ENCODE assay signal across 19 cellular contexts in the genomic region with DNA sequence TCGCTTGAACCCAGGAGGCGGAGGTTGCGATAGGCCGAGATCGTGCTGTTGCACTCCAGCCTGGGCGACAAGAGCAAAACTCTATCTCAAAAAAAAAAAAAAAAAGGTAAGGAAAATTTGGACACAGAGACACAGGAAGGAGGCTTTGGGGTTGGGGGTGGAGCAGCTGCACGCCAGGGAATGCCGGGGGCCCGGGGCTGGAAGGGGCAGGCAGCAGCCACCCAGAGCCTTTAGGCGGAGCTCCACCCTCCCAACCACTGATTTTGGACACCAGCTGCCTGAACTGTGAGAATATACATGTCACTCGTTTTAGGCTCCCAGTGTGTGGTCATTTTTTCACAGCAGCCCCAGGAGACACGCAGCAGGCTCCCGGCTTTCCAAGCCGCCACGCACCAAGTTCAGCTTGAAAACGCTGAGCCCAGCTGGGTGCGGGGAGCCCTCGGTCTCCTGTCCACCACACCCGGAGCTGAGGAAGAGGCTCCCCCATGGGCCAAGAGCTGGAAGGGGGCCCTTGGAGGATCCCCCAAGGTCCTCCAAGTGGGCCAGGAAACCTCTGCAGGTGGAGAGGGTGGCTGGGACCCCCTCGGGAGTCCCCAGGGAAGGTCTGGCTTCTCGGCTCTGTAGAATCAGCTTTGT. TPM values are rescaled to one million over a fixed set of nuclear protein-coding genes. Genes with fewer than 3 reads are reported as not detected.
DNase-seq lines count a peak whose midpoint lies in the region; ATAC-seq, FAIRE-seq and TF ChIP-seq lines count a peak whose summit lies in the region.
"Had no signal": no experiment of that assay in that cellular context is flagged by ENCODE, and none has a peak within 500 bp of the region (broad histone marks: within the 10 kb centered on the region; RNA-seq: fewer than 3 reads in every experiment).

No MANE protein-coding gene starts in this region.

- no peak for ATAC-seq in GM21423 (IDR thresholded peaks at IDR 0.05; ENCODE audit: unreplicated experiment)
- ATAC-seq: activated CD8-positive, alpha-beta memory T cell treated with anti-CD3 and anti-CD28 coated beads, Interleukin-2, amount 10 ng/mL, durations not matched to agents 7 days and 5 days; CD8-positive, alpha-beta T cell had no signal

- H3K4me1 Mint-ChIP-seq in T-helper 1 cell treated with Interleukin-12 subunit alpha and Interleukin-12 subunit beta and Interleukin-4 antibody, amounts not matched to agents 30 μg/mL and 1 μg/mL, for 36 hours (ENCODE audit: low read depth): peaks cover 13% of the 10 kb centered on the region
- peaks cover 4% of the 10 kb centered on the region for H3K4me1 Mint-ChIP-seq in astrocyte (ENCODE audit: low read depth, unreplicated experiment)
- peaks cover 45% of the 10 kb centered on the region for H3K4me1 Mint-ChIP-seq in nephron progenitor cell

- no peaks in the 10 kb centered on the region for H3K9me3 ChIP-seq in GM23248 (ENCODE audit: low read depth)
- no peaks in the 10 kb centered on the region for H3K9me3 ChIP-seq in astrocyte (ENCODE audit: insufficient read depth, low read depth, low read length)
- H3K9me3 ChIP-seq: MG63 had no signal

- no peaks in the 10 kb centered on the region for H4K20me1 ChIP-seq in GM23248 (ENCODE audit: insufficient read depth)
- H4K20me1 ChIP-seq in astrocyte (ENCODE audit: insufficient read depth, low read length): no peaks in the 10 kb centered on the region

- H3K9me2 ChIP-seq in GM23248 (ENCODE audit: insufficient read depth): no peaks in the 10 kb centered on the region

- WGBS in GM23248 (ENCODE audit: low coverage in 1 of 2, low lambda C conversion rate in 2 of 2, missing lambda C conversion rate in 2 of 2), 2 experiments: 79 to 82% methylated on average over 21 of the region's 21 CpGs

- H2AFZ ChIP-seq in GM23248 (no peak overlapping the region), astrocyte (ENCODE audit: low read depth, low read length) (no peak overlapping the region)

- no peak for DNase-seq in T-helper 1 cell
- no peak for DNase-seq in GM23248
- DNase-seq in astrocyte (ENCODE audit: low read depth): no peak
- DNase-seq in nephron progenitor cell: no peak
- DNase-seq in stimulated activated naive CD4-positive, alpha-beta T cell treated with Interleukin-2 at 50 U/mL for 16 hours (lab: John Stamatoyannopoulos, UW): no peak
- no peak for DNase-seq in pons (ENCODE audit: low spot score)
- DNase-seq: activated CD8-positive, alpha-beta memory T cell treated with anti-CD3 and anti-CD28 coated beads, Interleukin-2, amount 10 ng/mL, durations not matched to agents 7 days and 5 days; CD8-positive, alpha-beta T cell; foreskin fibroblast; MG63; NCI-H187 treated with DMSO at 0.1 percent for 48 hours; NCI-H510A; stimulated activated CD4-positive, alpha-beta T cell treated with anti-CD3 and anti-CD28 coated beads, Interleukin-1b, Interleukin-23, amount 100 ng/mL, for 48 hours had no signal

- no peak for FAIRE-seq in astrocyte (lab: Jason Lieb, UNC)

- H3K27ac ChIP-seq in GM23248 (no peak overlapping the region), astrocyte (ENCODE audit: low read depth, low read length) (no peak overlapping the region)
- H3K27ac ChIP-seq: SK-N-MC had no signal

- in situ Hi-C loops in GM23248 (cut with MboI): loop anchor here (5.0 kb wide), 1 partner anchor 172 kb away; no protein-coding TSS in a partner anchor

- H3K27me3 Mint-ChIP-seq in T-helper 1 cell treated with Interleukin-12 subunit alpha and Interleukin-12 subunit beta and Interleukin-4 antibody, amounts not matched to agents 30 μg/mL and 1 μg/mL, for 36 hours (ENCODE audit: low read depth): no peaks in the 10 kb centered on the region
- H3K27me3 Mint-ChIP-seq in astrocyte (ENCODE audit: low read depth, unreplicated experiment): no peaks in the 10 kb centered on the region
- H3K27me3 Mint-ChIP-seq in nephron progenitor cell (ENCODE audit: low read depth, poor library complexity): peaks cover 10% of the 10 kb centered on the region
- H3K27me3 Mint-ChIP-seq: activated CD8-positive, alpha-beta memory T cell treated with anti-CD3 and anti-CD28 coated beads, Interleukin-2, amount 10 ng/mL, durations not matched to agents 7 days and 5 days; activated naive CD4-positive, alpha-beta T cell treated with anti-CD3 and anti-CD28 coated beads, Interleukin-2, amount 50 U/mL, for 24 hours had no signal

- H3K36me3 ChIP-seq in GM23248 (ENCODE audit: low read depth) (no peaks in the 10 kb centered on the region), astrocyte (ENCODE audit: insufficient read depth, low read length) (no peaks in the 10 kb centered on the region)
- H3K36me3 ChIP-seq: cardiac muscle cell, MG63 had no signal

- TF ChIP-seq CTCF in astrocyte (IDR thresholded peaks at IDR 0.05; ENCODE audit: insufficient read depth, low read depth, low read length): no peak
- TF ChIP-seq CTCF in nephron progenitor cell (IDR thresholded peaks at IDR 0.05): no peak

- H3K4me1 ChIP-seq in GM23248 (ENCODE audit: insufficient read depth) (peaks cover 7% of the 10 kb centered on the region), astrocyte (ENCODE audit: insufficient read depth, low read length) (peaks cover 17% of the 10 kb centered on the region)

- H3K4me2 ChIP-seq in GM23248 (ENCODE audit: unreplicated experiment) (no peak overlapping the region), astrocyte (ENCODE audit: low read length) (peak overlapping the region; percentile 8)

- H3K4me3 Mint-ChIP-seq in T-helper 1 cell treated with Interleukin-12 subunit alpha and Interleukin-12 subunit beta and Interleukin-4 antibody, amounts not matched to agents 30 μg/mL and 1 μg/mL, for 36 hours: peak overlapping the region; percentile 89
- no peak overlapping the region for H3K4me3 Mint-ChIP-seq in astrocyte (ENCODE audit: unreplicated experiment)
- H3K4me3 Mint-ChIP-seq in nephron progenitor cell: peak overlapping the region; percentile 81

- H3K27me3 ChIP-seq in GM23248 (replicated peaks; ENCODE audit: insufficient read depth): no peaks in the 10 kb centered on the region
- H3K27me3 ChIP-seq in astrocyte (ENCODE audit: insufficient read depth, low read length): no peaks in the 10 kb centered on the region
- H3K27me3 ChIP-seq: cardiac muscle cell, MG63 had no signal

- H3K36me3 Mint-ChIP-seq in T-helper 1 cell treated with Interleukin-12 subunit alpha and Interleukin-12 subunit beta and Interleukin-4 antibody, amounts not matched to agents 30 μg/mL and 1 μg/mL, for 36 hours (ENCODE audit: low read depth): peaks cover 3% of the 10 kb centered on the region
- H3K36me3 Mint-ChIP-seq in astrocyte (ENCODE audit: low read depth, unreplicated experiment): no peaks in the 10 kb centered on the region
- no peaks in the 10 kb centered on the region for H3K36me3 Mint-ChIP-seq in nephron progenitor cell (ENCODE audit: low read depth)
- H3K36me3 Mint-ChIP-seq: activated CD8-positive, alpha-beta memory T cell treated with anti-CD3 and anti-CD28 coated beads, Interleukin-2, amount 10 ng/mL, durations not matched to agents 7 days and 5 days; activated naive CD4-positive, alpha-beta T cell treated with anti-CD3 and anti-CD28 coated beads, Interleukin-2, amount 50 U/mL, for 24 hours; CD8-positive, alpha-beta T cell had no signal

- peaks cover 21% of the 10 kb centered on the region for H3K79me2 ChIP-seq in GM23248 (ENCODE audit: insufficient read depth)
- H3K79me2 ChIP-seq in astrocyte (ENCODE audit: insufficient read depth, low read length): peaks cover 3% of the 10 kb centered on the region

- no peak overlapping the region for H3K27ac Mint-ChIP-seq in T-helper 1 cell treated with Interleukin-12 subunit alpha and Interleukin-12 subunit beta and Interleukin-4 antibody, amounts not matched to agents 30 μg/mL and 1 μg/mL, for 36 hours
- H3K27ac Mint-ChIP-seq in astrocyte (ENCODE audit: unreplicated experiment): no peak overlapping the region
- no peak overlapping the region for H3K27ac Mint-ChIP-seq in nephron progenitor cell

- H3K4me3 ChIP-seq in GM23248 (peak overlapping the region; percentile 82; the same call in 1 of the 2 replicates), astrocyte (ENCODE audit: insufficient read depth, low read depth, low read length) (no peak overlapping the region)

- peak overlapping the region; percentile 84; the same call in 1 of the 2 replicates for H3K9ac ChIP-seq in GM23248
- no peak overlapping the region for H3K9ac ChIP-seq in astrocyte (ENCODE audit: low read length)

- H3K9me3 Mint-ChIP-seq in T-helper 1 cell treated with Interleukin-12 subunit alpha and Interleukin-12 subunit beta and Interleukin-4 antibody, amounts not matched to agents 30 μg/mL and 1 μg/mL, for 36 hours: no peaks in the 10 kb centered on the region
- H3K9me3 Mint-ChIP-seq in astrocyte (ENCODE audit: unreplicated experiment) (no peaks in the 10 kb centered on the region), nephron progenitor cell (no peaks in the 10 kb centered on the region)
- H3K9me3 Mint-ChIP-seq: activated naive CD4-positive, alpha-beta T cell treated with anti-CD3 and anti-CD28 coated beads, Interleukin-2, amount 50 U/mL, for 24 hours; CD8-positive, alpha-beta T cell; nephron had no signal

- no peaks in the 10 kb centered on the region for H3F3A ChIP-seq in GM23248 (ENCODE audit: insufficient read depth)

RNA-seq across cellular contexts. Expression of a gene that starts 5.9 kb away (rescaled TPM):
- 33.4 and 34.5 TPM in 2 replicates for total RNA-seq in GM23248 (2014; rRNA removed; shearing (Covaris generic))
- polyA plus RNA-seq in GM23248 (2016; fragmentation: Nextera tagmentation; extraction: Ambion mirVana): 122 and 127 TPM in 2 replicates
- total RNA-seq in astrocyte: 114 and 124 TPM in 2 replicates

RNA-seq across cellular contexts. Expression of a gene that starts 27.7 kb away (rescaled TPM):
- 23.1 and 26.8 TPM in 2 replicates for total RNA-seq in GM23248 (2014; rRNA removed; shearing (Covaris generic))
- 3.8 and 4.0 TPM in 2 replicates for polyA plus RNA-seq in GM23248 (2016; fragmentation: Nextera tagmentation; extraction: Ambion mirVana)
- total RNA-seq in astrocyte: 63.4 and 66.2 TPM in 2 replicates
